Comparison of ENCODE assay signal across 21 cellular contexts in genomic region chr12:112543666-112544185, GRCh38.
"Had no signal": no experiment of that assay in that cellular context is flagged by ENCODE, and none has a peak within 500 bp of the region (broad histone marks: within the 10 kb centered on the region; RNA-seq: fewer than 3 reads in every experiment).

No MANE protein-coding gene starts in this region.

- H3K27ac ChIP-seq: cardiac muscle cell, left lung, parathyroid adenoma, right lobe of liver, skin epidermis, suprapubic skin, tibial nerve, uterus, WERI-Rb-1 had no signal

- DNase-seq: activated CD4-positive, alpha-beta T cell treated with anti-CD3 and anti-CD28 coated beads, Interleukin-2, amount 10 ng/mL, durations not matched to agents 7 days and 5 days; activated CD4-positive, CD25-positive, alpha-beta regulatory T cell treated with anti-CD3 and anti-CD28 coated beads, Interleukin-2, amount 50 U/mL, for 72 hours; activated CD8-positive, alpha-beta memory T cell treated with anti-CD3 and anti-CD28 coated beads, Interleukin-2, amount 10 ng/mL, durations not matched to agents 7 days and 5 days; activated CD8-positive, alpha-beta T cell treated with anti-CD3 and anti-CD28 coated beads for 36 hours; activated effector memory CD4-positive, alpha-beta T cell treated with anti-CD3 and anti-CD28 coated beads, Interleukin-2, amount 50 U/mL, for 16 hours; activated naive CD4-positive, alpha-beta T cell treated with anti-CD3 and anti-CD28 coated beads, Interleukin-2, amount 50 U/mL, for 16 hours; activated naive CD8-positive, alpha-beta T cell treated with anti-CD3 and anti-CD28 coated beads, Interleukin-2, amount 50 U/mL, for 24 hours; activated T-cell treated with anti-CD3 and anti-CD28 coated beads for 4 hours; immature natural killer cell; kidney glomerular epithelial cell; left lung; right lobe of liver; stimulated activated CD4-positive, alpha-beta T cell treated with anti-CD3 and anti-CD28 coated beads, Interleukin-1b, Interleukin-23, amount 100 ng/mL, for 48 hours; stimulated activated naive CD8-positive, alpha-beta T cell treated with anti-CD3 and anti-CD28 coated beads, Interleukin-15, amount 100 ng/mL, for 72 hours; uterus; WERI-Rb-1 had no signal

- ATAC-seq: activated CD8-positive, alpha-beta memory T cell treated with anti-CD3 and anti-CD28 coated beads, Interleukin-2, amount 10 ng/mL, durations not matched to agents 7 days and 5 days; activated CD8-positive, alpha-beta T cell treated with anti-CD3 and anti-CD28 coated beads for 36 hours; activated naive CD8-positive, alpha-beta T cell treated with anti-CD3 and anti-CD28 coated beads, Interleukin-2, amount 50 U/mL, for 24 hours; left lung; right lobe of liver; stimulated activated naive CD8-positive, alpha-beta T cell treated with anti-CD3 and anti-CD28 coated beads, Interleukin-15, amount 100 ng/mL, for 72 hours had no signal
